In the genomic region with DNA sequence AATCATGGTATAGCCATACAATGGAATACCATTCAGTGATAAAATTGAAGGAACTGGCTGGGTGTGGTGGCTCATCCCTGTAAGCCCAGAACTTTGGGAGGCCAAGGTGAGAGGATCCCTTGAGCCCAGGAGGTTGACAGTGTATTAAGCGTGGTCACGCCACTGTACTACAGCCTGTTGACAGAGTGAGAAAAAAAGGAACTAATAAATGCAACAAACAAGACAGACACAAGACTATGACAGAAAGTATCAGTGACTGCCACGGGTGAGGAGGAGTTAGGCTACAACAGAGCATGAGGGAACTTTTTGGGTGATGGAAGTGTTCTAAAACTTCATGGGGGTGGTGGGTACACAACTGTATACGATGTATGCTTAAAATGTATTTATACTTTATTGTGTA, we compare ENCODE assay signal across 9 cellular contexts. TPM values are rescaled to one million over a fixed set of nuclear protein-coding genes. Genes with fewer than 3 reads are reported as not detected.
DNase-seq lines count a peak whose midpoint lies in the region; ATAC-seq and TF ChIP-seq lines count a peak whose summit lies in the region.
"Had no signal": no experiment of that assay in that cellular context is flagged by ENCODE, and none has a peak within 500 bp of the region (broad histone marks: within the 10 kb centered on the region; RNA-seq: fewer than 3 reads in every experiment).

No MANE protein-coding gene starts in this region.

- peak; percentile 24 for DNase-seq in GM10266 (ENCODE audit: extremely low spot score)
- DNase-seq in Karpas-422: no peak
- no peak for DNase-seq in brain microvascular endothelial cell
- DNase-seq in osteoblast (ENCODE audit: insufficient read length, low spot score, missing footprints): peak; percentile 48
- DNase-seq in NCI-H1048 (lab: John Stamatoyannopoulos, UW): no peak
- no peak for DNase-seq in hepatic stellate cell (ENCODE audit: low spot score)
- DNase-seq: caudate nucleus, SW 1271 had no signal

- peaks cover 30% of the 10 kb centered on the region for H3K4me1 ChIP-seq in Karpas-422 (ENCODE audit: low read length)
- H3K4me1 ChIP-seq in osteoblast (ENCODE audit: insufficient read depth, low read length): peaks cover 20% of the 10 kb centered on the region

- TF ChIP-seq CTCF in GM10266 (IDR thresholded peaks at IDR 0.05; ENCODE audit: control insufficient read depth, insufficient read depth, low read depth, missing control alignments) (no peak), brain microvascular endothelial cell (IDR thresholded peaks at IDR 0.05; ENCODE audit: low read depth, low read length, missing control alignments) (no peak), osteoblast (IDR thresholded peaks at IDR 0.05; ENCODE audit: extremely low read depth, low read depth, low read length) (no peak)

- H2AFZ ChIP-seq in Karpas-422 (ENCODE audit: low read length) (no peak overlapping the region), osteoblast (ENCODE audit: low read length) (no peak overlapping the region)

- H3K79me2 ChIP-seq in Karpas-422 (ENCODE audit: low read length) (peaks cover 72% of the 10 kb centered on the region), osteoblast (ENCODE audit: insufficient read depth, low read length) (peaks cover 78% of the 10 kb centered on the region)

- H4K20me1 ChIP-seq in Karpas-422 (ENCODE audit: insufficient read depth, low read depth, low read length): no peaks in the 10 kb centered on the region; the same call in 1 of the 2 replicates
- peaks cover 58% of the 10 kb centered on the region for H4K20me1 ChIP-seq in osteoblast (ENCODE audit: insufficient read depth, low read length)

- peak overlapping the region; percentile 98; the same call in 1 of the 2 replicates for H3K9ac ChIP-seq in Karpas-422 (ENCODE audit: low read length)

- no peak overlapping the region for H3K27ac ChIP-seq in Karpas-422 (ENCODE audit: low read length)
- no peak overlapping the region for H3K27ac ChIP-seq in brain microvascular endothelial cell
- H3K27ac ChIP-seq in osteoblast (ENCODE audit: low read depth, low read length): peak overlapping the region; percentile 10

- H3K4me3 ChIP-seq in Karpas-422 (ENCODE audit: low read length): peak overlapping the region; percentile 94
- peak overlapping the region; percentile 98 for H3K4me3 ChIP-seq in brain microvascular endothelial cell (ENCODE audit: low read depth, low read length)
- H3K4me3 ChIP-seq in osteoblast (ENCODE audit: insufficient read depth, low read length): peak overlapping the region; percentile 4

- H3K9me3 ChIP-seq in Karpas-422 (ENCODE audit: low read length) (no peaks in the 10 kb centered on the region), osteoblast (ENCODE audit: low read depth, low read length) (no peaks in the 10 kb centered on the region)

- H3K36me3 ChIP-seq in Karpas-422 (ENCODE audit: insufficient read depth, low read length) (peaks cover 7% of the 10 kb centered on the region; the same call in 1 of the 2 replicates), brain microvascular endothelial cell (replicated peaks) (peaks cover 5% of the 10 kb centered on the region), osteoblast (ENCODE audit: insufficient read depth, low read length) (peaks cover 6% of the 10 kb centered on the region)

- ATAC-seq in GM19467 (IDR thresholded peaks at IDR 0.05; ENCODE audit: unreplicated experiment): no peak

- H3K4me2 ChIP-seq in Karpas-422 (ENCODE audit: low read depth, low read length, poor library complexity, severe bottlenecking) (peak overlapping the region; percentile 81), osteoblast (ENCODE audit: insufficient read depth, low read length) (peak overlapping the region; percentile 95)

- no peaks in the 10 kb centered on the region; the same call in 1 of the 2 replicates for H3K9me2 ChIP-seq in Karpas-422 (replicated peaks; ENCODE audit: insufficient read depth, low read length)

- in situ Hi-C loops in brain microvascular endothelial cell (cut with HindIII; ENCODE audit: low pct_ligation_motif_present, low sequenced_read_pairs): no loop called here

- H3K27me3 ChIP-seq in Karpas-422 (ENCODE audit: low read length): no peaks in the 10 kb centered on the region
- H3K27me3 ChIP-seq in brain microvascular endothelial cell (replicated peaks): no peaks in the 10 kb centered on the region
- H3K27me3 ChIP-seq in osteoblast (ENCODE audit: insufficient read depth, low read length): no peaks in the 10 kb centered on the region

RNA-seq across cellular contexts. Expression of gene FNIP1, which starts 2.2 kb away (rescaled TPM):
- 38.1 and 56.2 TPM in 2 replicates for total RNA-seq in Karpas-422 (2014; rRNA removed; shearing (Covaris generic); ENCODE audit: low replicate concordance)
- total RNA-seq in osteoblast: 108 and 116 TPM in 2 replicates

Comparison
In these comparisons a context has a peak if more than half of its experiments do, and no peak if none do; other contexts are left out.
1. DNase-seq: peak in GM10266 (single experiment) and osteoblast (single experiment); none in Karpas-422 (single experiment), brain microvascular endothelial cell (single experiment), NCI-H1048 (single experiment) and hepatic stellate cell (single experiment).
2. H3K4me3 ChIP-seq: peak in every context shown above with its lines; median percentile 98 in brain microvascular endothelial cell; 94 in Karpas-422; 4 in osteoblast.